ENCODE assay signal across 8 cellular contexts in the genomic region with DNA sequence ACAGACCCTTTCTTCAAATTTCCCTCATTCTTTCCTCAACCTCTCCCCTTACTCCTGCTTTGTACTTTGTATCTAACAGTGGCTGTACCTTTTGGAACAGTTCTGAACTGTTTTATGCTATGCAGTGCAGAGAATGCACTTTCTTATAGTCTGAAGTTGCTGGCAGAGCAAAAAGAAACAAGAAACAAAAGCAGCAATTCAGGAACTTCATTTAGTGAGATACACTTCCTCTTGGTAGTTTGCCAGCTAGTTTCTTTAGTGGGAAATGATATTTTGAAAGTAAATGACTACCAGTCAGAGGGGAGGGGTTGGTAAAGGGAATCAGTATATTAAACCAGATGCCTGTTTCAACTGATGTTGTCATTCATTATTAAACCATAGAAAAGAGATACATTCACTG. TPM values are rescaled to one million over a fixed set of nuclear protein-coding genes. Genes with fewer than 3 reads are reported as not detected.
DNase-seq lines count a peak whose midpoint lies in the region; ATAC-seq and TF ChIP-seq lines count a peak whose summit lies in the region.

No MANE protein-coding gene starts in this region.

- peak overlapping the region; percentile 34 to 88 (median 66) for H3K27ac Mint-ChIP-seq in brain

- H3K4me1 ChIP-seq in lung (ENCODE audit: control insufficient read depth in 2 of 2, insufficient read depth in 2 of 2, low read length in 2 of 2) (peaks cover 2 to 5% of the 10 kb centered on the region in 2 donors), vagina (peaks cover 16% of the 10 kb centered on the region)

- H3K9me3 Mint-ChIP-seq in brain: peaks cover 0 to 9% (median 3%) of the 10 kb centered on the region in 5 experiments

- TF ChIP-seq CTCF in GM10248 (IDR thresholded peaks at IDR 0.05; ENCODE audit: control extremely low read depth, extremely low read depth, low read depth, missing control alignments): no peak
- TF ChIP-seq CTCF in brain (conservative IDR thresholded peaks at IDR 0.05): no peak
- TF ChIP-seq CTCF in lung (IDR thresholded peaks at IDR 0.05; ENCODE audit: control extremely low read depth, extremely low read depth): no peak
- TF ChIP-seq CTCF in vagina (IDR thresholded peaks at IDR 0.05): no peak

- H3K4me1 Mint-ChIP-seq in brain: peaks cover 37% of the 10 kb centered on the region

- no peak for TF ChIP-seq POLR2A in vagina (IDR thresholded peaks at IDR 0.05)

- H3K36me3 ChIP-seq in lung (ENCODE audit: control insufficient read depth in 2 of 2, insufficient read depth in 2 of 2, low read length in 2 of 2): no peaks in the 10 kb centered on the region
- H3K36me3 ChIP-seq in vagina: no peaks in the 10 kb centered on the region

- ATAC-seq in GM21619 (IDR thresholded peaks at IDR 0.05; ENCODE audit: unreplicated experiment): peak; percentile 59
- ATAC-seq in lung (ENCODE audit: insufficient read depth, low FRiP score): peak; percentile 72
- no peak for ATAC-seq in HG03378 (IDR thresholded peaks at IDR 0.05; ENCODE audit: unreplicated experiment)

- no peaks in the 10 kb centered on the region for H3K27me3 ChIP-seq in lung (ENCODE audit: control insufficient read depth, insufficient read depth)
- no peaks in the 10 kb centered on the region for H3K27me3 ChIP-seq in vagina

- intact Hi-C loops in vagina (cut with DNase I): no loop called here

- peaks cover 3% of the 10 kb centered on the region for H3K36me3 Mint-ChIP-seq in brain

- POLR2A ChIA-PET in GM10248 (lab: Yijun Ruan, JAX): no interaction called here

- CTCF ChIA-PET in GM10248 (lab: Yijun Ruan, JAX): interaction anchor here (1.2 kb wide), 1 partner anchor 13 kb away, joined by 3 read pairs; no protein-coding TSS in a partner anchor

- H3K27ac ChIP-seq in lung (ENCODE audit: low read depth in 1 of 2, low read length in 1 of 2) (no peak overlapping the region), vagina (no peak overlapping the region)

- H3K9me3 ChIP-seq in lung (ENCODE audit: control insufficient read depth in 2 of 2, insufficient read depth in 1 of 2, low read length in 1 of 2) (no peaks in the 10 kb centered on the region), vagina (no peaks in the 10 kb centered on the region)

- DNase-seq in GM10248 (ENCODE audit: extremely low spot score) (peak; percentile 41), NCI-H1436 (lab: John Stamatoyannopoulos, UW) (peak; percentile 14), lung (ENCODE audit: low spot score) (no peak), vagina (ENCODE audit: extremely low spot score in 2 of 2) (no peak)
- DNase-seq in activated CD8-positive, alpha-beta memory T cell treated with anti-CD3 and anti-CD28 coated beads, Interleukin-2, amount 50 U/mL, for 4 hours: no peak

- H3K4me3 ChIP-seq in lung: no peak overlapping the region
- H3K4me3 ChIP-seq in vagina: no peak overlapping the region

- peaks cover 2% of the 10 kb centered on the region for H3K27me3 Mint-ChIP-seq in brain

- H3K4me3 Mint-ChIP-seq in brain: no peak overlapping the region

RNA-seq across cellular contexts. Expression of gene CHD2, which starts 55.0 kb away (rescaled TPM):
- polyA plus RNA-seq in brain (ENCODE audit: insufficient read depth, low read depth, low replicate concordance) (28.2 TPM), lung (10 to 100 TPM; 39.4 to 47.7 TPM)
- total RNA-seq in lung (100 to 1,000 TPM; 105 to 547 TPM), vagina (100 TPM)

Comparison
In these comparisons a context has a peak if more than half of its experiments do, and no peak if none do; other contexts are left out.
1. DNase-seq: peak in GM10248 (single experiment) and NCI-H1436 (single experiment); none in lung (single experiment), vagina (0 of 2) and activated CD8-positive, alpha-beta memory T cell treated with anti-CD3 and anti-CD28 coated beads, Interleukin-2, amount 50 U/mL, for 4 hours (single experiment).